26 cellular contexts compared by ENCODE assay signal in genomic region chr10:112794201-112794600, GRCh38.
"Had no signal": no experiment of that assay in that cellular context is flagged by ENCODE, and none has a peak within 500 bp of the region (broad histone marks: within the 10 kb centered on the region; RNA-seq: fewer than 3 reads in every experiment).

No MANE protein-coding gene starts in this region.

- H3K4me3 Mint-ChIP-seq: mesothelial cell of epicardium; naive thymus-derived CD4-positive, alpha-beta T cell; natural killer cell treated with Interleukin-12 subunit alpha and Interleukin-12 subunit beta and Interleukin-15 and Interleukin-18, amount 100 ng/mL, for 72 hours; stimulated activated memory B cell treated with anti-CD40 and anti-IgM and Interleukin-4, amounts not matched to agents 10 μg/mL and 1 μg/mL and 100 μg/mL, for 72 hours; type B pancreatic cell had no signal

- H3K4me1 ChIP-seq: lower lobe of right lung, thyroid gland had no signal

- H3K27ac ChIP-seq: heart right ventricle, lower lobe of right lung, ovary, skin epidermis, testis, thyroid gland, vagina had no signal

- DNase-seq: heart right ventricle; kidney glomerular epithelial cell; left cardiac atrium; lower lobe of right lung; mesendoderm; naive thymus-derived CD4-positive, alpha-beta T cell; ovary; right cardiac atrium; stimulated activated CD4-positive, alpha-beta T cell treated with anti-CD3 and anti-CD28 coated beads, Interleukin-12 subunit alpha, Interleukin-12 subunit beta, amount 100 ng/mL, for 4 hours; stimulated activated CD4-positive, alpha-beta T cell treated with anti-CD3 and anti-CD28 coated beads, Interleukin-15, amount 100 ng/mL, for 24 hours; stimulated activated CD4-positive, alpha-beta T cell treated with anti-CD3 and anti-CD28 coated beads, Interleukin-2, amount 100 ng/mL, for 24 hours; stimulated activated CD4-positive, alpha-beta T cell treated with anti-CD3 and anti-CD28 coated beads, Interleukin-4, amount 100 ng/mL, for 24 hours; stimulated activated naive CD8-positive, alpha-beta T cell treated with anti-CD3 and anti-CD28 coated beads, Interleukin-15, Interleukin-2, amounts not matched to agents 100 U/mL and 50 U/mL, for 24 hours; stomach; testis; thyroid gland had no signal

- H3K4me3 ChIP-seq: heart right ventricle, hepatocyte, lower lobe of right lung, ovary, skin epidermis, stomach, testis, thyroid gland, vagina had no signal

- H3K9me3 ChIP-seq: lower lobe of right lung, ovary, testis, thyroid gland, vagina had no signal

- H3K27me3 Mint-ChIP-seq: naive thymus-derived CD4-positive, alpha-beta T cell; natural killer cell treated with Interleukin-12 subunit alpha and Interleukin-12 subunit beta and Interleukin-15 and Interleukin-18, amount 100 ng/mL, for 72 hours; progenitor cell of endocrine pancreas; stimulated activated memory B cell treated with anti-CD40 and anti-IgM and Interleukin-4, amounts not matched to agents 10 μg/mL and 1 μg/mL and 100 μg/mL, for 72 hours; type B pancreatic cell had no signal

- ATAC-seq: left lobe of liver; lower lobe of right lung; naive thymus-derived CD4-positive, alpha-beta T cell; natural killer cell treated with Interleukin-12 subunit alpha and Interleukin-12 subunit beta and Interleukin-15 and Interleukin-18, amount 100 ng/mL, for 72 hours; sciatic nerve; stimulated activated memory B cell treated with anti-CD40 and anti-IgM and Interleukin-4, amounts not matched to agents 10 μg/mL and 1 μg/mL and 100 μg/mL, for 72 hours; stimulated activated naive CD8-positive, alpha-beta T cell treated with anti-CD3 and anti-CD28 coated beads, Interleukin-15, Interleukin-2, amounts not matched to agents 100 U/mL and 50 U/mL, for 24 hours had no signal

- H3K27me3 ChIP-seq: heart right ventricle, hepatocyte, ovary, stomach, testis, thyroid gland, vagina had no signal

- H3K36me3 ChIP-seq: heart right ventricle, lower lobe of right lung, ovary, stomach, thyroid gland, vagina had no signal

- H3K4me1 Mint-ChIP-seq: naive thymus-derived CD4-positive, alpha-beta T cell; stimulated activated memory B cell treated with anti-CD40 and anti-IgM and Interleukin-4, amounts not matched to agents 10 μg/mL and 1 μg/mL and 100 μg/mL, for 72 hours had no signal

- H3K27ac Mint-ChIP-seq: mesothelial cell of epicardium; naive thymus-derived CD4-positive, alpha-beta T cell; natural killer cell treated with Interleukin-12 subunit alpha and Interleukin-12 subunit beta and Interleukin-15 and Interleukin-18, amount 100 ng/mL, for 72 hours; progenitor cell of endocrine pancreas; stimulated activated memory B cell treated with anti-CD40 and anti-IgM and Interleukin-4, amounts not matched to agents 10 μg/mL and 1 μg/mL and 100 μg/mL, for 72 hours; type B pancreatic cell had no signal
